6 cellular contexts compared by ENCODE assay signal in genomic region chr9:35659340-35659739, GRCh38. TPM values are rescaled to one million over a fixed set of nuclear protein-coding genes. Genes with fewer than 3 reads are reported as not detected.
DNase-seq lines count a peak whose midpoint lies in the region; ATAC-seq and TF ChIP-seq lines count a peak whose summit lies in the region.

No MANE protein-coding gene starts in this region.

- DNase-seq in SK-N-SH = no peak
- DNase-seq in fibroblast of gingiva (ENCODE audit: low read depth) = peak; percentile 93
- no peak for DNase-seq in mesenteric fat pad (ENCODE audit: low spot score)
- DNase-seq in NCI-H446 treated with DMSO at 0.1 percent for 48 hours (lab: John Stamatoyannopoulos, UW) = no peak

- ATAC-seq in SK-N-SH treated with all-trans-retinoic acid at 6 μM for 48 hours = no peak

- peak overlapping the region; percentile 88 for H3K9ac ChIP-seq in SK-N-SH

- CTCF ChIA-PET in SK-N-SH (lab: Yijun Ruan, JAX) = interaction anchor here (0.7 to 6.0 kb wide), 24 partner anchors 8 to 131 kb away, joined by 3 to 86 read pairs (median 6); partner anchors contain the start of genes CA9, CREB3, TLN1 and TPM2

- 87% methylated on average over 3 of the region's 3 CpGs for WGBS in SK-N-SH (ENCODE audit: low lambda C conversion rate)

- H3K4me2 ChIP-seq in SK-N-SH = peak overlapping the region; percentile 80

- H3F3A ChIP-seq in SK-N-SH (replicated peaks; ENCODE audit: insufficient read depth) = peaks cover 30% of the 10 kb centered on the region

- no peaks in the 10 kb centered on the region for H4K20me1 ChIP-seq in SK-N-SH (ENCODE audit: insufficient read depth)

- no peak for TF ChIP-seq CTCF in SK-N-SH (IDR thresholded peaks at IDR 0.05)

- TF ChIP-seq EP300 in SK-N-SH (IDR thresholded peaks at IDR 0.05; ENCODE audit: borderline replicate concordance in 1 of 2, low read depth in 1 of 2, low read length in 1 of 2) = no peak

- peak overlapping the region; percentile 70 to 82; a peak in 3 of 4 replicates for H3K4me3 ChIP-seq in SK-N-SH (ENCODE audit: low read depth in 2 of 2, low read length in 1 of 2)

- POLR2A ChIA-PET in SK-N-SH (lab: Yijun Ruan, JAX) = interaction anchor here (1.3 to 3.8 kb wide), 3 partner anchors 12 to 73 kb away, joined by 4 to 20 read pairs (median 11); partner anchors contain the start of genes CREB3 and TLN1

- TF ChIP-seq RAD21 in SK-N-SH (IDR thresholded peaks at IDR 0.05; ENCODE audit: low read length) = no peak

- peaks cover 0 to 19% of the 10 kb centered on the region in 2 experiments; a peak in 1 of 4 replicates for H3K4me1 ChIP-seq in SK-N-SH (ENCODE audit: control insufficient read depth in 1 of 2, insufficient read depth in 2 of 2, low read depth in 1 of 2, low read length in 1 of 2)

- H3K9me2 ChIP-seq in SK-N-SH = no peaks in the 10 kb centered on the region

- no peak overlapping the region for H2AFZ ChIP-seq in SK-N-SH (ENCODE audit: low read depth)

- no peaks in the 10 kb centered on the region for H3K27me3 ChIP-seq in SK-N-SH (ENCODE audit: insufficient read depth)

- peaks cover 0 to 11% of the 10 kb centered on the region in 2 experiments for H3K36me3 ChIP-seq in SK-N-SH (replicated peaks in 1 of 2; ENCODE audit: control insufficient read depth in 1 of 2, insufficient read depth in 2 of 2, low read length in 1 of 2)

- H3K9me3 ChIP-seq in SK-N-SH = no peaks in the 10 kb centered on the region

- peaks cover 30% of the 10 kb centered on the region for H3K79me2 ChIP-seq in SK-N-SH (ENCODE audit: insufficient read depth)

- H3K27ac ChIP-seq in SK-N-SH (ENCODE audit: low read depth in 2 of 2, low read length in 1 of 2) (peak overlapping the region; percentile 97 to 98; a peak in 2 of 4 replicates), temporal lobe (ENCODE audit: low read depth, low read length) (peak overlapping the region; percentile 98)

TF ChIP-seq in SK-N-SH, 30 proteins besides CTCF, POLR2A, EP300 and RAD21 (continues in another document):
- no peak for TF ChIP-seq ZBTB33 (IDR thresholded peaks at IDR 0.05; ENCODE audit: borderline replicate concordance, low read depth)
- TF ChIP-seq ELF1 (IDR thresholded peaks at IDR 0.05) = no peak
- no peak for TF ChIP-seq SMC3 (IDR thresholded peaks at IDR 0.05; ENCODE audit: low read depth, low read length)
- TF ChIP-seq, protein P1, sequence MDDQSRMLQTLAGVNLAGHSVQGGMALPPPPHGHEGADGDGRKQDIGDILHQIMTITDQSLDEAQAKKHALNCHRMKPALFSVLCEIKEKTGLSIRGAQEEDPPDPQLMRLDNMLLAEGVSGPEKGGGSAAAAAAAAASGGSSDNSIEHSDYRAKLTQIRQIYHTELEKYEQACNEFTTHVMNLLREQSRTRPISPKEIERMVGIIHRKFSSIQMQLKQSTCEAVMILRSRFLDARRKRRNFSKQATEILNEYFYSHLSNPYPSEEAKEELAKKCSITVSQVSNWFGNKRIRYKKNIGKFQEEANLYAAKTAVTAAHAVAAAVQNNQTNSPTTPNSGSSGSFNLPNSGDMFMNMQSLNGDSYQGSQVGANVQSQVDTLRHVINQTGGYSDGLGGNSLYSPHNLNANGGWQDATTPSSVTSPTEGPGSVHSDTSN (IDR thresholded peaks at IDR 0.05) = no peak
- no peak for TF ChIP-seq GABPA (IDR thresholded peaks at IDR 0.05; ENCODE audit: low read depth)
- TF ChIP-seq MXI1 (IDR thresholded peaks at IDR 0.05; ENCODE audit: low read depth, low read length) = no peak
- TF ChIP-seq EZH2phosphoT487 (IDR thresholded peaks at IDR 0.05; ENCODE audit: borderline replicate concordance, low read depth) = no peak
- TF ChIP-seq TCF12 (IDR thresholded peaks at IDR 0.05) = no peak
- TF ChIP-seq RFX5 (IDR thresholded peaks at IDR 0.05; ENCODE audit: low read length) = no peak
- TF ChIP-seq FOXJ3 (CRISPR knock-in tag; IDR thresholded peaks at IDR 0.05) = no peak
- TF ChIP-seq RXRA (IDR thresholded peaks at IDR 0.05; ENCODE audit: borderline replicate concordance, low read depth) = no peak

TF ChIP-seq in SK-N-SH treated with all-trans-retinoic acid at 6 μM for 48 hours, 23 proteins besides CTCF, POLR2A, EP300 and RAD21:
- TF ChIP-seq ESRRG (CRISPR knock-in tag; IDR thresholded peaks at IDR 0.05) (no peak), ISL1 (CRISPR knock-in tag; IDR thresholded peaks at IDR 0.05) (no peak), TCF4 (CRISPR knock-in tag; IDR thresholded peaks at IDR 0.05; ENCODE audit: borderline replicate concordance) (no peak), ZC3H10 (CRISPR knock-in tag; IDR thresholded peaks at IDR 0.05) (no peak), RARB (CRISPR knock-in tag; IDR thresholded peaks at IDR 0.05) (no peak), CSDC2 (CRISPR knock-in tag; IDR thresholded peaks at IDR 0.05) (no peak), BACH2 (CRISPR knock-in tag; IDR thresholded peaks at IDR 0.05; ENCODE audit: borderline replicate concordance) (no peak), OSR1 (CRISPR knock-in tag; IDR thresholded peaks at IDR 0.05) (no peak)
- TF ChIP-seq, protein P2, sequence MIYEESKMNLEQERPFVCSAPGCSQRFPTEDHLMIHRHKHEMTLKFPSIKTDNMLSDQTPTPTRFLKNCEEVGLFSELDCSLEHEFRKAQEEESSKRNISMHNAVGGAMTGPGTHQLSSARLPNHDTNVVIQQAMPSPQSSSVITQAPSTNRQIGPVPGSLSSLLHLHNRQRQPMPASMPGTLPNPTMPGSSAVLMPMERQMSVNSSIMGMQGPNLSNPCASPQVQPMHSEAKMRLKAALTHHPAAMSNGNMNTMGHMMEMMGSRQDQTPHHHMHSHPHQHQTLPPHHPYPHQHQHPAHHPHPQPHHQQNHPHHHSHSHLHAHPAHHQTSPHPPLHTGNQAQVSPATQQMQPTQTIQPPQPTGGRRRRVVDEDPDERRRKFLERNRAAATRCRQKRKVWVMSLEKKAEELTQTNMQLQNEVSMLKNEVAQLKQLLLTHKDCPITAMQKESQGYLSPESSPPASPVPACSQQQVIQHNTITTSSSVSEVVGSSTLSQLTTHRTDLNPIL (CRISPR knock-in tag; IDR thresholded peaks at IDR 0.05; ENCODE audit: low read depth) = no peak

RNA-seq across cellular contexts. Expression of gene CCDC107, which starts 1.2 kb away (rescaled TPM):
- polyA plus RNA-seq in SK-N-SH (2012; rRNA removed) = 20.9 and 22.0 TPM in 2 replicates
- 18.4 and 19.9 TPM in 2 replicates for polyA plus RNA-seq in SK-N-SH (2012; cell fraction: cytosol; rRNA removed)
- 23.6 and 25.8 TPM in 2 replicates for polyA plus RNA-seq in SK-N-SH (2012; cell fraction: nucleus; rRNA removed)
- 7.9 TPM for total RNA-seq in temporal lobe
- total RNA-seq in mesenteric fat pad = 103 TPM

RNA-seq across cellular contexts. Expression of gene RMRP, which starts 1.5 kb away (rescaled TPM):
- polyA plus RNA-seq in SK-N-SH (2012; rRNA removed) = 64.9 and 157 TPM in 2 replicates
- polyA plus RNA-seq in SK-N-SH (2012; cell fraction: cytosol; rRNA removed) = not detected in 2 replicates
- polyA plus RNA-seq in SK-N-SH (2012; cell fraction: nucleus; rRNA removed) = 125 TPM in 1 of 2 replicates, not detected in the other
- 65,531 TPM for total RNA-seq in temporal lobe
- 19,106 TPM for total RNA-seq in mesenteric fat pad

RNA-seq across cellular contexts. Expression of gene ARHGEF39, which starts 5.7 kb away (rescaled TPM):
- polyA plus RNA-seq in SK-N-SH (2012; rRNA removed) = 4.9 and 5.2 TPM in 2 replicates
- 1.9 and 2.5 TPM in 2 replicates for polyA plus RNA-seq in SK-N-SH (2012; cell fraction: cytosol; rRNA removed)
- polyA plus RNA-seq in SK-N-SH (2012; cell fraction: nucleus; rRNA removed) = 18.4 and 21.3 TPM in 2 replicates
- 0.25 TPM for total RNA-seq in temporal lobe
- 0.58 TPM for total RNA-seq in mesenteric fat pad

RNA-seq across cellular contexts. Expression of gene SIT1, which starts 8.6 kb away (rescaled TPM):
- not detected in 2 replicates for polyA plus RNA-seq in SK-N-SH (2012; rRNA removed)
- not detected in 2 replicates for polyA plus RNA-seq in SK-N-SH (2012; cell fraction: cytosol; rRNA removed)
- not detected in 2 replicates for polyA plus RNA-seq in SK-N-SH (2012; cell fraction: nucleus; rRNA removed)
- not detected for total RNA-seq in temporal lobe
- total RNA-seq in mesenteric fat pad = 1.3 TPM

RNA-seq across cellular contexts. Expression of gene CA9, which starts 14.4 kb away (rescaled TPM):
- 0.99 and 1.4 TPM in 2 replicates for polyA plus RNA-seq in SK-N-SH (2012; rRNA removed)
- 0.50 and 1.1 TPM in 2 replicates for polyA plus RNA-seq in SK-N-SH (2012; cell fraction: cytosol; rRNA removed)
- 0.95 and 1.0 TPM in 2 replicates for polyA plus RNA-seq in SK-N-SH (2012; cell fraction: nucleus; rRNA removed)
- total RNA-seq in temporal lobe (0.98 TPM), mesenteric fat pad (not detected)

Comparison
In these comparisons a context has a peak if more than half of its experiments do, and no peak if none do; other contexts are left out.
1. RNA of gene CCDC107, which starts 1.2 kb away (total RNA-seq): 103 TPM in mesenteric fat pad (single experiment); 7.9 TPM in temporal lobe (single experiment); every median in the first group is over 10 times any median in the second.